ENCODE assay signal across 17 cellular contexts in genomic region chr18:59149007-59149406, GRCh38. TPM values are rescaled to one million over a fixed set of nuclear protein-coding genes. Genes with fewer than 3 reads are reported as not detected.
A peak's percentile ranks its signal among the peaks of the same experiment; 100 is the strongest.
DNase-seq lines count a peak whose midpoint lies in the region; ATAC-seq and TF ChIP-seq lines count a peak whose summit lies in the region.
"Had no signal": no experiment of that assay in that cellular context is flagged by ENCODE, and none has a peak within 500 bp of the region (broad histone marks: within the 10 kb centered on the region; RNA-seq: fewer than 3 reads in every experiment).

No MANE protein-coding gene starts in this region.

- no peak overlapping the region for H3K9ac ChIP-seq in KMS-11

- H3K4me3 ChIP-seq in KMS-11 (IDR thresholded peaks at IDR 0.05; ENCODE audit: insufficient read depth, low read depth, low read length), result no peak overlapping the region
- H3K4me3 ChIP-seq: SK-N-MC had no signal

- H3K9me3 Mint-ChIP-seq in activated CD4-positive, alpha-beta T cell treated with anti-CD3 and anti-CD28 coated beads for 36 hours (ENCODE audit: low read depth), result no peaks in the 10 kb centered on the region
- no peaks in the 10 kb centered on the region for H3K9me3 Mint-ChIP-seq in effector memory CD8-positive, alpha-beta T cell
- H3K9me3 Mint-ChIP-seq: dendritic cell treated with granulocyte-macrophage colony-stimulating factor and Interleukin-4, amounts not matched to agents 40 ng/mL and 50 ng/mL, for 4 days; HFFc6 had no signal

- no peak for TF ChIP-seq CTCF in KMS-11 (conservative IDR thresholded peaks at IDR 0.05; ENCODE audit: low read depth, low read length)

- H3K4me1 Mint-ChIP-seq in activated CD4-positive, alpha-beta T cell treated with anti-CD3 and anti-CD28 coated beads for 36 hours, result peaks cover 51% of the 10 kb centered on the region
- H3K4me1 Mint-ChIP-seq in effector memory CD8-positive, alpha-beta T cell (ENCODE audit: low read depth in 2 of 2), result peaks cover 24 to 31% of the 10 kb centered on the region in 2 donors

- H3K36me3 ChIP-seq in KMS-11 (ENCODE audit: insufficient read depth), result peaks cover 16% of the 10 kb centered on the region; the same call in 1 of the 2 replicates

- POLR2A ChIA-PET in activated CD4-positive, alpha-beta T cell treated with anti-CD3 and anti-CD28 coated beads for 36 hours (lab: Charles Lee), result no interaction called here

- CTCF ChIA-PET in activated CD4-positive, alpha-beta T cell treated with anti-CD3 and anti-CD28 coated beads for 36 hours (lab: Charles Lee), result interaction anchor here (0.9 kb wide), 1 partner anchor 15 kb away, joined by 3 read pairs; no protein-coding TSS in a partner anchor

- ATAC-seq in activated CD4-positive, alpha-beta T cell treated with anti-CD3 and anti-CD28 coated beads for 36 hours, result peak; percentile 79
- ATAC-seq in effector memory CD8-positive, alpha-beta T cell (replicated peaks), result no peak
- ATAC-seq in GM18502 (IDR thresholded peaks at IDR 0.05; ENCODE audit: poor library complexity, unreplicated experiment), result no peak

- peak overlapping the region; percentile 6 for H3K27ac Mint-ChIP-seq in activated CD4-positive, alpha-beta T cell treated with anti-CD3 and anti-CD28 coated beads for 36 hours
- H3K27ac Mint-ChIP-seq in effector memory CD8-positive, alpha-beta T cell, result peak overlapping the region; percentile 62 to 68
- H3K27ac Mint-ChIP-seq: dendritic cell treated with granulocyte-macrophage colony-stimulating factor and Interleukin-4, amounts not matched to agents 40 ng/mL and 50 ng/mL, for 4 days; HFFc6; progenitor cell of endocrine pancreas had no signal

- peaks cover 52% of the 10 kb centered on the region for H4K20me1 ChIP-seq in KMS-11 (ENCODE audit: insufficient read depth)

- peaks cover 85% of the 10 kb centered on the region for H3K79me2 ChIP-seq in KMS-11 (ENCODE audit: insufficient read depth, low read depth)

- no peak overlapping the region for H3K4me2 ChIP-seq in KMS-11

- intact Hi-C loops in activated CD4-positive, alpha-beta T cell treated with anti-CD3 and anti-CD28 coated beads for 36 hours (cut with DNase I, micrococcal nuclease), result loop anchor here (2.0 to 10.0 kb wide), 2 partner anchors 64 to 474 kb away; partner anchors contain the start of gene MALT1 (in 1 of the 2)

- H3K4me3 Mint-ChIP-seq in activated CD4-positive, alpha-beta T cell treated with anti-CD3 and anti-CD28 coated beads for 36 hours, result no peak overlapping the region
- peak overlapping the region in 1 of 2 donors; percentile 14 for H3K4me3 Mint-ChIP-seq in effector memory CD8-positive, alpha-beta T cell
- H3K4me3 Mint-ChIP-seq: dendritic cell treated with granulocyte-macrophage colony-stimulating factor and Interleukin-4, amounts not matched to agents 40 ng/mL and 50 ng/mL, for 4 days; HFFc6 had no signal

- no peak overlapping the region for H2AFZ ChIP-seq in KMS-11 (ENCODE audit: low read depth)

- H3K27me3 ChIP-seq in KMS-11 (ENCODE audit: insufficient read depth, low read depth), result no peaks in the 10 kb centered on the region

- peaks cover 60% of the 10 kb centered on the region for H3K4me1 ChIP-seq in KMS-11 (ENCODE audit: low read depth, poor library complexity, severe bottlenecking)

- DNase-seq in activated CD4-positive, alpha-beta T cell treated with anti-CD3 and anti-CD28 coated beads for 36 hours, result no peak
- no peak for DNase-seq in activated CD4-positive, alpha-beta T cell treated with anti-CD3 and anti-CD28 coated beads for 4 hours
- peak; percentile 46 for DNase-seq in D341Med (ENCODE audit: low spot score)
- no peak for DNase-seq in effector memory CD8-positive, alpha-beta T cell
- no peak for DNase-seq in AG08396 (ENCODE audit: low spot score)
- DNase-seq: activated CD8-positive, alpha-beta memory T cell treated with anti-CD3 and anti-CD28 coated beads for 24 hours; activated effector memory CD4-positive, alpha-beta T cell treated with anti-CD3 and anti-CD28 coated beads, Interleukin-2, amount 50 U/mL, for 16 hours; amniotic stem cell; CD4-positive, alpha-beta memory T cell; HFFc6; NCI-H510A; WERI-Rb-1 had no signal

- H3K36me3 Mint-ChIP-seq in activated CD4-positive, alpha-beta T cell treated with anti-CD3 and anti-CD28 coated beads for 36 hours (ENCODE audit: low read depth), result peaks cover 24% of the 10 kb centered on the region
- peaks cover 45% of the 10 kb centered on the region for H3K36me3 Mint-ChIP-seq in effector memory CD8-positive, alpha-beta T cell (ENCODE audit: insufficient read depth)

- H3K27ac ChIP-seq in KMS-11, result peak overlapping the region; percentile 15; the same call in 1 of the 2 replicates
- H3K27ac ChIP-seq: SK-N-MC, WERI-Rb-1 had no signal

- H3K27me3 Mint-ChIP-seq in activated CD4-positive, alpha-beta T cell treated with anti-CD3 and anti-CD28 coated beads for 36 hours, result no peaks in the 10 kb centered on the region
- H3K27me3 Mint-ChIP-seq in effector memory CD8-positive, alpha-beta T cell, result no peaks in the 10 kb centered on the region
- H3K27me3 Mint-ChIP-seq: CD4-positive, alpha-beta memory T cell; dendritic cell treated with granulocyte-macrophage colony-stimulating factor and Interleukin-4, amounts not matched to agents 40 ng/mL and 50 ng/mL, for 4 days; progenitor cell of endocrine pancreas had no signal

RNA-seq across cellular contexts. Expression of gene SEC11C, which starts 9.3 kb away (rescaled TPM):
- total RNA-seq in activated CD4-positive, alpha-beta T cell treated with anti-CD3 and anti-CD28 coated beads for 36 hours, result 10 to 100 TPM; 53.5 to 70.2 TPM
